ENCODE assay signal across 14 cellular contexts in genomic region chr19:34306213-34306661, GRCh38. TPM values are rescaled to one million over a fixed set of nuclear protein-coding genes. Genes with fewer than 3 reads are reported as not detected.
A peak's percentile ranks its signal among the peaks of the same experiment; 100 is the strongest.
DNase-seq lines count a peak whose midpoint lies in the region; ATAC-seq, FAIRE-seq and TF ChIP-seq lines count a peak whose summit lies in the region.
"Had no signal": no experiment of that assay in that cellular context is flagged by ENCODE, and none has a peak within 500 bp of the region (broad histone marks: within the 10 kb centered on the region; RNA-seq: fewer than 3 reads in every experiment).

No MANE protein-coding gene starts in this region.

- WGBS in H9 (ENCODE audit: extremely low coverage, insufficient read length, low lambda C conversion rate) = no CpG with 5 or more reads among the region's 2 CpGs

- no peak overlapping the region for H2BK15ac ChIP-seq in H9 (ENCODE audit: low read depth, low read length)

- no peaks in the 10 kb centered on the region for H3K9me3 Mint-ChIP-seq in H9
- no peaks in the 10 kb centered on the region for H3K9me3 Mint-ChIP-seq in astrocyte (ENCODE audit: unreplicated experiment)
- H3K9me3 Mint-ChIP-seq: T-helper 2 cell treated with Interferon-gamma antibody and Interleukin-4, amounts not matched to agents 5 μg/mL and 100 μg/mL, for 36 hours had no signal

- H3K4me1 ChIP-seq in H9 (ENCODE audit: insufficient read depth, low read length) = no peaks in the 10 kb centered on the region
- H3K4me1 ChIP-seq in astrocyte (ENCODE audit: insufficient read depth, low read length) = no peaks in the 10 kb centered on the region
- H3K4me1 ChIP-seq in subcutaneous abdominal adipose tissue (ENCODE audit: control insufficient read depth in 5 of 5, insufficient read depth in 5 of 5, low read length in 5 of 5) = peaks cover 11 to 48% (median 35%) of the 10 kb centered on the region in 5 donors
- no peaks in the 10 kb centered on the region for H3K4me1 ChIP-seq in BE2C

- no peaks in the 10 kb centered on the region for H3K23me2 ChIP-seq in H9 (ENCODE audit: insufficient read length, low read depth, low read length, poor library complexity, severe bottlenecking)

- H2AFZ ChIP-seq in H9 (ENCODE audit: low read length) (no peak overlapping the region), astrocyte (ENCODE audit: low read depth, low read length) (no peak overlapping the region)

- DNase-seq in H9 = no peak
- no peak for DNase-seq in astrocyte (ENCODE audit: low read depth)
- DNase-seq in left colon = peak; percentile 29 to 61
- DNase-seq in ecto neural progenitor cell (ENCODE audit: low spot score) = no peak
- no peak for DNase-seq in NCI-H2081 (lab: John Stamatoyannopoulos, UW)
- no peak for DNase-seq in BE2C
- DNase-seq: activated CD8-positive, alpha-beta memory T cell treated with anti-CD3 and anti-CD28 coated beads, Interleukin-2, amount 50 U/mL, for 4 hours; brain microvascular endothelial cell; NCI-H2081 treated with DMSO at 0.1 percent for 48 hours had no signal

- H4K8ac ChIP-seq in H9 (replicated peaks; ENCODE audit: insufficient read length, low read depth, low read length) = no peak overlapping the region

- H2BK12ac ChIP-seq in H9 (ENCODE audit: insufficient read length, low read depth, low read length) = no peak overlapping the region

- peaks cover 18% of the 10 kb centered on the region for H3K36me3 ChIP-seq in astrocyte (ENCODE audit: insufficient read depth, low read length)
- H3K36me3 ChIP-seq in subcutaneous abdominal adipose tissue (ENCODE audit: control insufficient read depth in 5 of 5, insufficient read depth in 5 of 5, low read length in 5 of 5) = peaks cover 0 to 10% (median 4%) of the 10 kb centered on the region in 5 donors
- peaks cover 4% of the 10 kb centered on the region; the same call in 1 of the 2 replicates for H3K36me3 ChIP-seq in BE2C

- no peak overlapping the region for H3K14ac ChIP-seq in H9 (ENCODE audit: insufficient read depth, low read length)

- peak; percentile 70 for ATAC-seq in left colon
- no peak for ATAC-seq in HG03045 (IDR thresholded peaks at IDR 0.05; ENCODE audit: unreplicated experiment)

- TF ChIP-seq CTCF in H9 (conservative IDR thresholded peaks at IDR 0.05) (no peak), astrocyte (IDR thresholded peaks at IDR 0.05; ENCODE audit: insufficient read depth, low read depth, low read length) (no peak), BE2C (IDR thresholded peaks at IDR 0.05; ENCODE audit: low read depth, low read length) (no peak)

- H3K23ac ChIP-seq in H9 (ENCODE audit: insufficient read length, low read depth, low read length) = no peak overlapping the region

- H3K79me1 ChIP-seq in H9 (ENCODE audit: insufficient read depth, low read depth, low read length, poor library complexity, severe bottlenecking) = no peaks in the 10 kb centered on the region

- H2BK120ac ChIP-seq in H9 (ENCODE audit: low read depth, low read length, poor library complexity, severe bottlenecking) = no peak overlapping the region

- no peak overlapping the region for H3K4me3 Mint-ChIP-seq in H9
- no peak overlapping the region for H3K4me3 Mint-ChIP-seq in astrocyte (ENCODE audit: unreplicated experiment)
- H3K4me3 Mint-ChIP-seq: T-helper 2 cell treated with Interferon-gamma antibody and Interleukin-4, amounts not matched to agents 5 μg/mL and 100 μg/mL, for 36 hours had no signal

- H3K79me2 ChIP-seq in H9 (ENCODE audit: insufficient read depth, low read length) (no peaks in the 10 kb centered on the region; the same call in 1 of the 2 replicates), astrocyte (ENCODE audit: insufficient read depth, low read length) (peaks cover 51% of the 10 kb centered on the region)

- no peak overlapping the region for H4K5ac ChIP-seq in H9 (ENCODE audit: insufficient read length, low read depth, low read length)

- no peak overlapping the region for H2BK20ac ChIP-seq in H9 (ENCODE audit: low read depth, low read length, poor library complexity, severe bottlenecking)

- no peak overlapping the region for H3K4ac ChIP-seq in H9 (ENCODE audit: low read depth, low read length)

- H3K9ac ChIP-seq in H9 (ENCODE audit: extremely low read depth, insufficient read length, low read length) (no peak overlapping the region), astrocyte (ENCODE audit: low read length) (no peak overlapping the region), subcutaneous abdominal adipose tissue (ENCODE audit: low read length in 5 of 5) (peak overlapping the region in 4 of 5 donors; percentile 34 to 58 (median 51))

- no peaks in the 10 kb centered on the region for H4K20me1 ChIP-seq in H9 (ENCODE audit: control insufficient read depth, insufficient read depth, insufficient read length)
- peaks cover 22% of the 10 kb centered on the region for H4K20me1 ChIP-seq in astrocyte (ENCODE audit: insufficient read depth, low read length)

- H3K27me3 ChIP-seq in H9 (ENCODE audit: insufficient read depth, low read length) (no peaks in the 10 kb centered on the region), astrocyte (ENCODE audit: insufficient read depth, low read length) (no peaks in the 10 kb centered on the region), subcutaneous abdominal adipose tissue (ENCODE audit: control insufficient read depth in 5 of 5, insufficient read depth in 4 of 5, low read length in 5 of 5) (no peaks in the 10 kb centered on the region), BE2C (no peaks in the 10 kb centered on the region)
- H3K27me3 ChIP-seq: brain microvascular endothelial cell had no signal

- H3K18ac ChIP-seq in H9 (ENCODE audit: insufficient read length, low read depth, low read length) = no peak overlapping the region

- H2AK5ac ChIP-seq in H9 (ENCODE audit: insufficient read length, low read length) = no peak overlapping the region

- H3K4me1 Mint-ChIP-seq in H9 = peaks cover 24 to 36% of the 10 kb centered on the region in 2 experiments
- peaks cover 8% of the 10 kb centered on the region for H3K4me1 Mint-ChIP-seq in astrocyte (ENCODE audit: low read depth, unreplicated experiment)

- H3K56ac ChIP-seq in H9 (ENCODE audit: insufficient read length, low read depth, low read length) = no peak overlapping the region

- H3T11ph ChIP-seq in H9 (ENCODE audit: low read length) = no peak overlapping the region

- H3K36me3 Mint-ChIP-seq in H9 (ENCODE audit: insufficient read depth in 1 of 3, low read depth in 3 of 3) = peaks cover 1 to 14% (median 12%) of the 10 kb centered on the region in 3 experiments; a peak in 6 of 7 replicates
- H3K36me3 Mint-ChIP-seq in astrocyte (ENCODE audit: low read depth, unreplicated experiment) = peaks cover 11% of the 10 kb centered on the region

- no peak overlapping the region for H3K4me3 ChIP-seq in astrocyte (ENCODE audit: insufficient read depth, low read depth, low read length)
- H3K4me3 ChIP-seq in subcutaneous abdominal adipose tissue (ENCODE audit: low read depth in 1 of 5, low read length in 5 of 5) = no peak overlapping the region
- H3K4me3 ChIP-seq in BE2C (ENCODE audit: low read depth, low read length) = no peak overlapping the region

- H3K27me3 Mint-ChIP-seq in H9 (ENCODE audit: low read depth) (no peaks in the 10 kb centered on the region), astrocyte (ENCODE audit: low read depth, unreplicated experiment) (no peaks in the 10 kb centered on the region)

- H4K91ac ChIP-seq in H9 (ENCODE audit: insufficient read length, low read depth, low read length) = no peak overlapping the region

- H3K4me2 ChIP-seq in H9 (ENCODE audit: insufficient read depth, insufficient read length, low read length) (no peak overlapping the region), astrocyte (ENCODE audit: low read length) (no peak overlapping the region)

- H3K9me3 ChIP-seq in H9 (ENCODE audit: control insufficient read depth, low read depth, low read length) = no peaks in the 10 kb centered on the region
- no peaks in the 10 kb centered on the region for H3K9me3 ChIP-seq in astrocyte (ENCODE audit: insufficient read depth, low read depth, low read length)
- H3K9me3 ChIP-seq in subcutaneous abdominal adipose tissue (ENCODE audit: control insufficient read depth in 5 of 5, low read length in 5 of 5) = no peaks in the 10 kb centered on the region
- H3K9me3 ChIP-seq in BE2C = no peaks in the 10 kb centered on the region

- H3K27ac Mint-ChIP-seq in H9 (peak overlapping the region; percentile 79 to 90 (median 86); a peak in 5 of 7 replicates), astrocyte (ENCODE audit: unreplicated experiment) (peak overlapping the region; percentile 34)
- H3K27ac Mint-ChIP-seq: T-helper 2 cell treated with Interferon-gamma antibody and Interleukin-4, amounts not matched to agents 5 μg/mL and 100 μg/mL, for 36 hours had no signal

- FAIRE-seq in astrocyte (lab: Jason Lieb, UNC) = no peak
- FAIRE-seq: keratinocyte, urothelium cell line had no signal

- no peak overlapping the region for H3K27ac ChIP-seq in H9 (ENCODE audit: insufficient read length, low read depth, low read length)
- H3K27ac ChIP-seq in astrocyte (ENCODE audit: low read depth, low read length) = no peak overlapping the region
- H3K27ac ChIP-seq in subcutaneous abdominal adipose tissue (ENCODE audit: low read depth, low read length) = peak overlapping the region; percentile 77
- H3K27ac ChIP-seq: brain microvascular endothelial cell had no signal

- no peak overlapping the region for H2BK5ac ChIP-seq in H9 (ENCODE audit: insufficient read length, low read length)

- intact Hi-C loops in left colon (cut with DNase I, micrococcal nuclease) = no loop called here

RNA-seq across cellular contexts. Expression of gene GARRE1, which starts 51.9 kb away (rescaled TPM):
- total RNA-seq in H9 (2021) = 20.5 and 24.1 TPM in 2 replicates
- 20.1 and 23.8 TPM in 2 replicates for total RNA-seq in astrocyte
- total RNA-seq in left colon = 10 to 100 TPM; 19.6 to 22.0 TPM
- polyA plus RNA-seq in BE2C (2012; ENCODE audit: insufficient read depth, insufficient read length, low read depth) = 13.4 TPM

RNA-seq across cellular contexts. Expression of gene GPI, which starts 58.8 kb away (rescaled TPM):
- total RNA-seq in H9 (2021) = 373 and 381 TPM in 2 replicates
- total RNA-seq in astrocyte = 249 and 258 TPM in 2 replicates
- total RNA-seq in left colon = 100 to 1,000 TPM; 265 to 364 TPM
- 548 TPM for polyA plus RNA-seq in BE2C (2012; ENCODE audit: insufficient read depth, insufficient read length, low read depth)

Comparison
In these comparisons a context has a peak if more than half of its experiments do, and no peak if none do; other contexts are left out.
1. DNase-seq: peak in left colon (2 of 2); none in H9 (single experiment), astrocyte (single experiment), ecto neural progenitor cell (single experiment), NCI-H2081 (0 of 2) and BE2C (single experiment).
2. H3K9ac ChIP-seq: peak in subcutaneous abdominal adipose tissue (4 of 5); none in H9 (single experiment) and astrocyte (single experiment).